In the genomic region with DNA sequence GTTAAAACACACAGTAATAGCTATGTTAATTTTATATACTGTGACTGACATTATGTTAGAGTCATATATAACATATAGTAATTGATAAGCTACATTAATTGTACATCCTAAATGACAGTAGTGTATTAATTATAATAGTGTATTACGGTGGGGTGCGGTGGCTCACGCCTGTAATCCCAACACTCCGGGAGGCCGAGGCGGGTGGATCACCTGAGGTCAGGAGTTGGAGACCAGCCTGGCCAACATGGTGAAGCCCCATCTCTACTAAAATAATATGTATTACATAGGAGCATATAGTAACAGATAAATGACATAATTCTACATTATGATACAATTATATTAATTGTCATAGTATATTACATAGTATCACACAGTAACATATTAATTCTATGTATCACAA, we compare ENCODE assay signal across 1 cellular context.
TF ChIP-seq lines count a peak whose summit lies in the region.

No MANE protein-coding gene starts in this region.

TF ChIP-seq in WTC11, 78 proteins besides CTCF, POLR2A, EP300 and RAD21 (continued from another document):
- TF ChIP-seq ERG (CRISPR knock-in tag; IDR thresholded peaks at IDR 0.05) (no peak), ZNF232 (CRISPR knock-in tag; IDR thresholded peaks at IDR 0.05) (no peak), MYBL2 (CRISPR knock-in tag; IDR thresholded peaks at IDR 0.05) (no peak), ZNF317 (CRISPR knock-in tag; IDR thresholded peaks at IDR 0.05; ENCODE audit: borderline replicate concordance, low read depth) (no peak), ELF4 (CRISPR knock-in tag; IDR thresholded peaks at IDR 0.05; ENCODE audit: low read depth) (no peak), ZBTB21 (CRISPR knock-in tag; IDR thresholded peaks at IDR 0.05; ENCODE audit: borderline replicate concordance) (no peak), SMAD3 (CRISPR knock-in tag; IDR thresholded peaks at IDR 0.05; ENCODE audit: borderline replicate concordance) (no peak), TEAD1 (CRISPR knock-in tag; IDR thresholded peaks at IDR 0.05) (no peak), ZNF121 (CRISPR knock-in tag; IDR thresholded peaks at IDR 0.05) (no peak), ARID4B (CRISPR knock-in tag; IDR thresholded peaks at IDR 0.05; ENCODE audit: borderline replicate concordance) (no peak)
- TF ChIP-seq, protein P1, sequence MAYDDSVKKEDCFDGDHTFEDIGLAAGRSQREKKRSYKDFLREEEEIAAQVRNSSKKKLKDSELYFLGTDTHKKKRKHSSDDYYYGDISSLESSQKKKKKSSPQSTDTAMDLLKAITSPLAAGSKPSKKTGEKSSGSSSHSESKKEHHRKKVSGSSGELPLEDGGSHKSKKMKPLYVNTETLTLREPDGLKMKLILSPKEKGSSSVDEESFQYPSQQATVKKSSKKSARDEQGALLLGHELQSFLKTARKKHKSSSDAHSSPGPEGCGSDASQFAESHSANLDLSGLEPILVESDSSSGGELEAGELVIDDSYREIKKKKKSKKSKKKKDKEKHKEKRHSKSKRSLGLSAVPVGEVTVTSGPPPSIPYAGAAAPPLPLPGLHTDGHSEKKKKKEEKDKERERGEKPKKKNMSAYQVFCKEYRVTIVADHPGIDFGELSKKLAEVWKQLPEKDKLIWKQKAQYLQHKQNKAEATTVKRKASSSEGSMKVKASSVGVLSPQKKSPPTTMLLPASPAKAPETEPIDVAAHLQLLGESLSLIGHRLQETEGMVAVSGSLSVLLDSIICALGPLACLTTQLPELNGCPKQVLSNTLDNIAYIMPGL (CRISPR knock-in tag; IDR thresholded peaks at IDR 0.05): no peak
- TF ChIP-seq, protein P2, sequence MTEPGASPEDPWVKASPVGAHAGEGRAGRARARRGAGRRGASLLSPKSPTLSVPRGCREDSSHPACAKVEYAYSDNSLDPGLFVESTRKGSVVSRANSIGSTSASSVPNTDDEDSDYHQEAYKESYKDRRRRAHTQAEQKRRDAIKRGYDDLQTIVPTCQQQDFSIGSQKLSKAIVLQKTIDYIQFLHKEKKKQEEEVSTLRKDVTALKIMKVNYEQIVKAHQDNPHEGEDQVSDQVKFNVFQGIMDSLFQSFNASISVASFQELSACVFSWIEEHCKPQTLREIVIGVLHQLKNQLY (CRISPR knock-in tag; IDR thresholded peaks at IDR 0.05): no peak
